In the genomic region with DNA sequence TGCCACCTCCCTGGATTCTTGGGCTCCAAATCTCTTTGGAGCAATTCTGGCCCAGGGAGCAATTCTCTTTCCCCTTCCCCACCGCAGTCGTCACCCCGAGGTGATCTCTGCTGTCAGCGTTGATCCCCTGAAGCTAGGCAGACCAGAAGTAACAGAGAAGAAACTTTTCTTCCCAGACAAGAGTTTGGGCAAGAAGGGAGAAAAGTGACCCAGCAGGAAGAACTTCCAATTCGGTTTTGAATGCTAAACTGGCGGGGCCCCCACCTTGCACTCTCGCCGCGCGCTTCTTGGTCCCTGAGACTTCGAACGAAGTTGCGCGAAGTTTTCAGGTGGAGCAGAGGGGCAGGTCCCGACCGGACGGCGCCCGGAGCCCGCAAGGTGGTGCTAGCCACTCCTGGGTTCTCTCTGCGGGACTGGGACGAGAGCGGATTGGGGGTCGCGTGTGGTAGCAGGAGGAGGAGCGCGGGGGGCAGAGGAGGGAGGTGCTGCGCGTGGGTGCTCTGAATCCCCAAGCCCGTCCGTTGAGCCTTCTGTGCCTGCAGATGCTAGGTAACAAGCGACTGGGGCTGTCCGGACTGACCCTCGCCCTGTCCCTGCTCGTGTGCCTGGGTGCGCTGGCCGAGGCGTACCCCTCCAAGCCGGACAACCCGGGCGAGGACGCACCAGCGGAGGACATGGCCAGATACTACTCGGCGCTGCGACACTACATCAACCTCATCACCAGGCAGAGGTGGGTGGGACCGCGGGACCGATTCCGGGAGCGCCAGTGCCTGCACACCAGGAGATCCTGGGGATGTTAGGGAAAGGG, we compare ENCODE assay signal across 1 cellular context.
TF ChIP-seq lines count a peak whose summit lies in the region.

No MANE protein-coding gene starts in this region.

TF ChIP-seq in HepG2, 621 proteins besides CTCF, POLR2A, EP300 and RAD21 (continued from another document):
- no peak for TF ChIP-seq RARA (CRISPR knock-in tag; IDR thresholded peaks at IDR 0.05)
- no peak for TF ChIP-seq ZNF562 (CRISPR knock-in tag; IDR thresholded peaks at IDR 0.05; ENCODE audit: borderline replicate concordance)
- no peak for TF ChIP-seq NCOA2 (CRISPR knock-in tag; IDR thresholded peaks at IDR 0.05)
- TF ChIP-seq ZNF788 (CRISPR knock-in tag; IDR thresholded peaks at IDR 0.05; ENCODE audit: borderline replicate concordance): no peak
- TF ChIP-seq ZNF598 (CRISPR knock-in tag; IDR thresholded peaks at IDR 0.05; ENCODE audit: borderline replicate concordance): no peak
- no peak for TF ChIP-seq PHF8 (CRISPR knock-in tag; IDR thresholded peaks at IDR 0.05)
- TF ChIP-seq ZNF484 (CRISPR knock-in tag; IDR thresholded peaks at IDR 0.05; ENCODE audit: borderline replicate concordance, low read depth): no peak
- TF ChIP-seq HNRNPUL1 (IDR thresholded peaks at IDR 0.05; ENCODE audit: low read depth, low read length): no peak
- TF ChIP-seq PPARG (CRISPR knock-in tag; conservative IDR thresholded peaks at IDR 0.05): no peak
- no peak for TF ChIP-seq ZNF766 (CRISPR knock-in tag; IDR thresholded peaks at IDR 0.05; ENCODE audit: borderline replicate concordance)
- no peak for TF ChIP-seq POLR2AphosphoS2 (IDR thresholded peaks at IDR 0.05; ENCODE audit: low read depth, low read length)
- no peak for TF ChIP-seq ZNF549 (CRISPR knock-in tag; IDR thresholded peaks at IDR 0.05)
- no peak for TF ChIP-seq ADNP (CRISPR knock-in tag; IDR thresholded peaks at IDR 0.05)
- TF ChIP-seq IRF1 (CRISPR knock-in tag; IDR thresholded peaks at IDR 0.05; ENCODE audit: low read depth): no peak
